1 cellular context compared by ENCODE assay signal in genomic region chr2:238433941-238434845, GRCh38.
TF ChIP-seq lines count a peak whose summit lies in the region.

No MANE protein-coding gene starts in this region.

TF ChIP-seq in A549, 52 proteins besides CTCF, POLR2A, EP300 and RAD21 (continued from another document):
- TF ChIP-seq ELK1 (IDR thresholded peaks at IDR 0.05; ENCODE audit: low read depth, low read length) (no peak), HOXB5 (CRISPR knock-in tag; IDR thresholded peaks at IDR 0.05) (no peak), SMC3 (IDR thresholded peaks at IDR 0.05) (no peak), RFX5 (IDR thresholded peaks at IDR 0.05) (no peak), KDM1A (IDR thresholded peaks at IDR 0.05; ENCODE audit: low read depth) (no peak), JUNB (IDR thresholded peaks at IDR 0.05) (no peak)
